Comparison of ENCODE assay signal across 7 cellular contexts in the genomic region with DNA sequence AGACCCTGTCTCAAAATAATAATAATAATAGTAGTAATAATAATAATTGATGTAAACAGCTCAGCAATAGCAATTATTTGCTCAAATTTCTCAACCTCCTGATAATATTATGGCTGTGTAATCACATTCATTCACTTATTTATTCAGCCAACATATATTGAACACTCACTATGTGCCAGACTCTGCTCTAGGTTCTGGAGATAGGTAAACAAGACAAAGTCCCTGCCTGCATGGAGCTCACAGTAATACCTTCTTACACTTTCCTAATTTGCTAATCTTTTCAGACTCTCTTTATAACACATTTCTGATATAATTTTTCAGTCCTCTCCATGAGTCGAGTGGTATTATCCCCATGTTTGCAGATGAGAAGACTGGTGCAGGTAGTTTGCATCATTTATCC.
"Had no signal": no experiment of that assay in that cellular context is flagged by ENCODE, and none has a peak within 500 bp of the region (broad histone marks: within the 10 kb centered on the region; RNA-seq: fewer than 3 reads in every experiment).

No MANE protein-coding gene starts in this region.

- ATAC-seq: HCT116, K562 had no signal

- H3K27ac Mint-ChIP-seq: HFFc6 had no signal

- DNase-seq: GM23248, GOT3, H7, HFFc6, IMR-90 had no signal

- H3K4me3 Mint-ChIP-seq: HFFc6 had no signal

- H3K9me3 Mint-ChIP-seq: HFFc6 had no signal
